In the genomic region with DNA sequence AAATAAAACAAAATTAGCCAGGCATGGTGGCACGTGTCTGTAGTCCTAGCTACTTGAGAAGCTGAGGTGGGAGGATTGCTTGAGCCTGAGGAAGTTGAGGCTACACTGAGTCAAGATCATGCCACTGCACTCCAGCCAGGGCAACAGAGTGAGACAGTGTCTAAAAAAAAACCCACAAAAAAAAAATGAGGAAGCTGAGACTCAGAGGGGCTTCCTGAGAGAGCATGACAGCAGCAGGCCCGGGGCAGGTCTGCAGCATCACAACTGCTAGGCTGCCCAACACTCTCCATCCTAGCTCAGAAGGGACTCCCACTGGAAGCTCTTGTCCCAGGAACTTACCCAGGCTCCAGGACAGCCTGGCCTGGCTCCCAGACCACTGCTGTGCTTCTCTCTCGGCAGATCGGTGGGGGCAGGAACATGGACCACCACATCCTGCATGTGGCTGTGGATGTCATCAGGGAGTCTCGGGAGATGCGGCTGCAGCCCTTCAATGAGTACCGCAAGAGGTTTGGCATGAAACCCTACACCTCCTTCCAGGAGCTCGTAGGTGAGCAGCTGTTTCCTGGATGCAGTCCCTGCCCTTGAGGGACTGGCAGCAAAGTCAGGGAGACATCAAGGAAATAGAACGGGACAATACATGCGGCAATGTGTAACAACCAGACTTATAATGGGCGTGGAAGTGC, we compare ENCODE assay signal across 9 cellular contexts. TPM values are rescaled to one million over a fixed set of nuclear protein-coding genes. Genes with fewer than 3 reads are reported as not detected.
DNase-seq lines count a peak whose midpoint lies in the region; ATAC-seq, FAIRE-seq and TF ChIP-seq lines count a peak whose summit lies in the region.
"Had no signal": no experiment of that assay in that cellular context is flagged by ENCODE, and none has a peak within 500 bp of the region (broad histone marks: within the 10 kb centered on the region; RNA-seq: fewer than 3 reads in every experiment).

No MANE protein-coding gene starts in this region.

- H3K27ac Mint-ChIP-seq in activated T-cell treated with anti-CD3 and anti-CD28 coated beads, Interleukin-2, amount 50 U/mL, for 24 hours, result no peak overlapping the region
- H3K27ac Mint-ChIP-seq: activated T-cell treated with anti-CD3 and anti-CD28 coated beads, Interleukin-2, amount 50 U/mL, for 72 hours had no signal

- H3K36me3 ChIP-seq in vagina, result peaks cover 0 to 4% of the 10 kb centered on the region in 2 donors

- H3K4me3 ChIP-seq in vagina, result no peak overlapping the region

- no peak for ATAC-seq in activated T-cell treated with anti-CD3 and anti-CD28 coated beads, Interleukin-2, amount 50 U/mL, for 4 hours

- H3K27me3 Mint-ChIP-seq in activated T-cell treated with anti-CD3 and anti-CD28 coated beads, Interleukin-2, amount 50 U/mL, for 24 hours, result peaks cover 46% of the 10 kb centered on the region
- H3K27me3 Mint-ChIP-seq in activated T-cell treated with anti-CD3 and anti-CD28 coated beads, Interleukin-2, amount 50 U/mL, for 4 hours (ENCODE audit: low read depth), result peaks cover 12% of the 10 kb centered on the region

- no peak for TF ChIP-seq CTCF in vagina (IDR thresholded peaks at IDR 0.05)

- no peak overlapping the region for H3K27ac ChIP-seq in vagina

- no peak overlapping the region for H3K4me3 Mint-ChIP-seq in activated T-cell treated with anti-CD3 and anti-CD28 coated beads, Interleukin-2, amount 50 U/mL, for 24 hours
- H3K4me3 Mint-ChIP-seq in activated T-cell treated with anti-CD3 and anti-CD28 coated beads, Interleukin-2, amount 50 U/mL, for 4 hours, result no peak overlapping the region
- H3K4me3 Mint-ChIP-seq: activated T-cell treated with anti-CD3 and anti-CD28 coated beads, Interleukin-2, amount 50 U/mL, for 72 hours had no signal

- no peaks in the 10 kb centered on the region for H3K27me3 ChIP-seq in vagina

- H3K9me3 Mint-ChIP-seq in activated T-cell treated with anti-CD3 and anti-CD28 coated beads, Interleukin-2, amount 50 U/mL, for 24 hours, result no peaks in the 10 kb centered on the region
- no peaks in the 10 kb centered on the region for H3K9me3 Mint-ChIP-seq in activated T-cell treated with anti-CD3 and anti-CD28 coated beads, Interleukin-2, amount 50 U/mL, for 4 hours
- H3K9me3 Mint-ChIP-seq: activated T-cell treated with anti-CD3 and anti-CD28 coated beads, Interleukin-2, amount 50 U/mL, for 72 hours had no signal

- no peaks in the 10 kb centered on the region for H3K4me1 Mint-ChIP-seq in activated T-cell treated with anti-CD3 and anti-CD28 coated beads, Interleukin-2, amount 50 U/mL, for 24 hours (ENCODE audit: low read depth)
- H3K4me1 Mint-ChIP-seq in activated T-cell treated with anti-CD3 and anti-CD28 coated beads, Interleukin-2, amount 50 U/mL, for 4 hours (ENCODE audit: low read depth), result no peaks in the 10 kb centered on the region

- no peak for FAIRE-seq in GM19239 (lab: Jason Lieb, UNC)
- FAIRE-seq in HTR-8/SVneo (lab: Jason Lieb, UNC), result no peak

- intact Hi-C loops in vagina (cut with DNase I), result no loop called here

- DNase-seq in activated T-cell treated with anti-CD3 and anti-CD28 coated beads, Interleukin-2, amount 50 U/mL, for 24 hours, result peak; percentile 24
- DNase-seq in activated T-cell treated with anti-CD3 and anti-CD28 coated beads, Interleukin-2, amount 50 U/mL, for 4 hours, result no peak
- DNase-seq in NAMALWA (ENCODE audit: low spot score) (peak; percentile 67), dermis blood vessel endothelial cell (peak; percentile 44), vagina (ENCODE audit: extremely low spot score in 2 of 2) (peak; percentile 71 to 87), GM19239 (ENCODE audit: insufficient read length, low spot score) (no peak), HTR-8/SVneo (ENCODE audit: insufficient read length, low spot score) (no peak), epidermal melanocyte (ENCODE audit: insufficient read length, low spot score) (no peak)
- DNase-seq: activated T-cell treated with anti-CD3 and anti-CD28 coated beads, Interleukin-2, amount 50 U/mL, for 72 hours had no signal

- H3K4me1 ChIP-seq in vagina, result peaks cover 18% of the 10 kb centered on the region

- H3K36me3 Mint-ChIP-seq in activated T-cell treated with anti-CD3 and anti-CD28 coated beads, Interleukin-2, amount 50 U/mL, for 24 hours (ENCODE audit: low read depth), result no peaks in the 10 kb centered on the region
- H3K36me3 Mint-ChIP-seq in activated T-cell treated with anti-CD3 and anti-CD28 coated beads, Interleukin-2, amount 50 U/mL, for 4 hours (ENCODE audit: insufficient read depth), result no peaks in the 10 kb centered on the region

- TF ChIP-seq POLR2A in vagina (IDR thresholded peaks at IDR 0.05), result no peak

- no peaks in the 10 kb centered on the region for H3K9me3 ChIP-seq in vagina

RNA-seq across cellular contexts. Expression of gene PTGS1, which starts 19.1 kb away (rescaled TPM):
- under 1 TPM; 0.18 to 0.35 (median 0.35) TPM for total RNA-seq in activated T-cell treated with anti-CD3 and anti-CD28 coated beads, Interleukin-2, amount 50 U/mL, for 4 hours
- total RNA-seq in dermis blood vessel endothelial cell, result 2.7 and 3.6 TPM in 2 replicates
- 12.0 TPM for total RNA-seq in vagina

Comparison
In these comparisons a context has a peak if more than half of its experiments do, and no peak if none do; other contexts are left out.
1. DNase-seq: peak in activated T-cell treated with anti-CD3 and anti-CD28 coated beads, Interleukin-2, amount 50 U/mL, for 24 hours (single experiment), NAMALWA (single experiment), dermis blood vessel endothelial cell (single experiment) and vagina (2 of 2); none in activated T-cell treated with anti-CD3 and anti-CD28 coated beads, Interleukin-2, amount 50 U/mL, for 4 hours (single experiment), GM19239 (single experiment), HTR-8/SVneo (single experiment) and epidermal melanocyte (single experiment).